14 cellular contexts compared by ENCODE assay signal in the genomic region with DNA sequence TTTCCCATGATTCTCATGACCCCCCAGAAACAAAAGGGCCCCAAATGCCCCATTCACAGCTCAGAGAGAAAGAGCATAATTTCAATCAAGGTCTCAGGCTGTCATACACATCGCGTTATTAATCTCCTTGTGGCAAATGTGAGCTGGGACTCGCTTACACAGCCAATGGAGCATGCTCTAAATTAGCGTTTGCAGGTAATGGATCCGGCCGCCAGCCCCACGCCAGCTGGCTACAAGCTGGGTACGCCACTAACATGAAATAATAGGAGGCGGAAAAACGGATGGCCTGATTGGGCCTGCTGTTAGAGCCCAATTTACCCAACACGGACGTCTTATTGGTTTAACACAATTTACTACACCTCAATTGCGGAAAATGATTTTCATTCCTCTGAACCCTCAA.
"Had no signal": no experiment of that assay in that cellular context is flagged by ENCODE, and none has a peak within 500 bp of the region (broad histone marks: within the 10 kb centered on the region; RNA-seq: fewer than 3 reads in every experiment).

No MANE protein-coding gene starts in this region.

- H3K27ac Mint-ChIP-seq: activated CD4-positive, alpha-beta T cell treated with anti-CD3 and anti-CD28 coated beads, Interleukin-2, amount 10 ng/mL, durations not matched to agents 24 days and 14 days; activated CD8-positive, alpha-beta T cell treated with anti-CD3 and anti-CD28 coated beads, Interleukin-2, amount 10 ng/mL, durations not matched to agents 7 days and 5 days; activated naive CD4-positive, alpha-beta T cell treated with anti-CD3 and anti-CD28 coated beads, Interleukin-2, amount 10 ng/mL, durations not matched to agents 7 days and 5 days; effector memory CD8-positive, alpha-beta T cell; immature natural killer cell; stimulated activated memory B cell treated with anti-CD40 and anti-IgM and Interleukin-4, amounts not matched to agents 10 μg/mL and 1 μg/mL and 100 μg/mL, for 72 hours had no signal

- H3K36me3 Mint-ChIP-seq: activated naive CD4-positive, alpha-beta T cell treated with anti-CD3 and anti-CD28 coated beads, Interleukin-2, amount 10 ng/mL, durations not matched to agents 7 days and 5 days had no signal

- H3K4me3 Mint-ChIP-seq: activated CD4-positive, alpha-beta T cell treated with anti-CD3 and anti-CD28 coated beads, Interleukin-2, amount 10 ng/mL, durations not matched to agents 24 days and 14 days; activated CD8-positive, alpha-beta T cell treated with anti-CD3 and anti-CD28 coated beads, Interleukin-2, amount 10 ng/mL, durations not matched to agents 7 days and 5 days; activated naive CD4-positive, alpha-beta T cell treated with anti-CD3 and anti-CD28 coated beads, Interleukin-2, amount 10 ng/mL, durations not matched to agents 7 days and 5 days; effector memory CD8-positive, alpha-beta T cell; immature natural killer cell; stimulated activated memory B cell treated with anti-CD40 and anti-IgM and Interleukin-4, amounts not matched to agents 10 μg/mL and 1 μg/mL and 100 μg/mL, for 72 hours had no signal

- DNase-seq: activated CD4-positive, alpha-beta T cell treated with anti-CD3 and anti-CD28 coated beads, Interleukin-2, amount 10 ng/mL, durations not matched to agents 24 days and 14 days; activated CD4-positive, CD25-positive, alpha-beta regulatory T cell; activated CD8-positive, alpha-beta T cell treated with anti-CD3 and anti-CD28 coated beads, Interleukin-2, amount 10 ng/mL, durations not matched to agents 7 days and 5 days; activated naive CD4-positive, alpha-beta T cell treated with anti-CD3 and anti-CD28 coated beads, Interleukin-2, amount 10 ng/mL, durations not matched to agents 7 days and 5 days; dermis blood vessel endothelial cell; effector memory CD8-positive, alpha-beta T cell; foreskin melanocyte; immature natural killer cell; stimulated activated CD4-positive, alpha-beta T cell treated with anti-CD3 and anti-CD28 coated beads, Interleukin-2, amount 100 ng/mL, for 48 hours; thyroid gland had no signal

- H3K27ac ChIP-seq: epithelial cell of prostate, heart left ventricle, pancreas, thyroid gland had no signal

- ATAC-seq: activated CD8-positive, alpha-beta T cell treated with anti-CD3 and anti-CD28 coated beads, Interleukin-2, amount 10 ng/mL, durations not matched to agents 7 days and 5 days; effector memory CD8-positive, alpha-beta T cell; heart left ventricle; stimulated activated memory B cell treated with anti-CD40 and anti-IgM and Interleukin-4, amounts not matched to agents 10 μg/mL and 1 μg/mL and 100 μg/mL, for 72 hours had no signal

- H3K4me3 ChIP-seq: heart left ventricle, pancreas, thyroid gland had no signal

- H3K9me3 Mint-ChIP-seq: activated CD4-positive, alpha-beta T cell treated with anti-CD3 and anti-CD28 coated beads, Interleukin-2, amount 10 ng/mL, durations not matched to agents 24 days and 14 days; activated naive CD4-positive, alpha-beta T cell treated with anti-CD3 and anti-CD28 coated beads, Interleukin-2, amount 10 ng/mL, durations not matched to agents 7 days and 5 days; effector memory CD8-positive, alpha-beta T cell; immature natural killer cell; stimulated activated memory B cell treated with anti-CD40 and anti-IgM and Interleukin-4, amounts not matched to agents 10 μg/mL and 1 μg/mL and 100 μg/mL, for 72 hours had no signal

- H3K4me1 Mint-ChIP-seq: activated CD4-positive, alpha-beta T cell treated with anti-CD3 and anti-CD28 coated beads, Interleukin-2, amount 10 ng/mL, durations not matched to agents 24 days and 14 days; activated naive CD4-positive, alpha-beta T cell treated with anti-CD3 and anti-CD28 coated beads, Interleukin-2, amount 10 ng/mL, durations not matched to agents 7 days and 5 days; immature natural killer cell; stimulated activated memory B cell treated with anti-CD40 and anti-IgM and Interleukin-4, amounts not matched to agents 10 μg/mL and 1 μg/mL and 100 μg/mL, for 72 hours had no signal

- H3K27me3 Mint-ChIP-seq: activated CD4-positive, alpha-beta T cell treated with anti-CD3 and anti-CD28 coated beads, Interleukin-2, amount 10 ng/mL, durations not matched to agents 24 days and 14 days; activated naive CD4-positive, alpha-beta T cell treated with anti-CD3 and anti-CD28 coated beads, Interleukin-2, amount 10 ng/mL, durations not matched to agents 7 days and 5 days; effector memory CD8-positive, alpha-beta T cell; stimulated activated memory B cell treated with anti-CD40 and anti-IgM and Interleukin-4, amounts not matched to agents 10 μg/mL and 1 μg/mL and 100 μg/mL, for 72 hours had no signal
